ENCODE assay signal across 25 cellular contexts in genomic region chr9:98175013-98175679, GRCh38. TPM values are rescaled to one million over a fixed set of nuclear protein-coding genes. Genes with fewer than 3 reads are reported as not detected.
DNase-seq lines count a peak whose midpoint lies in the region; ATAC-seq, FAIRE-seq and TF ChIP-seq lines count a peak whose summit lies in the region.
"Had no signal": no experiment of that assay in that cellular context is flagged by ENCODE, and none has a peak within 500 bp of the region (broad histone marks: within the 10 kb centered on the region; RNA-seq: fewer than 3 reads in every experiment).

No MANE protein-coding gene starts in this region.

- 75% methylated on average over 7 of the region's 7 CpGs for WGBS in hepatocyte (ENCODE audit: low lambda C conversion rate, missing lambda C conversion rate)

- no peak overlapping the region for H2AFZ ChIP-seq in hepatocyte

- H3K4me3 ChIP-seq in HEK293 (ENCODE audit: low read depth, low read length) = no peak overlapping the region
- H3K4me3 ChIP-seq in hepatocyte = no peak overlapping the region
- no peak overlapping the region for H3K4me3 ChIP-seq in kidney (ENCODE audit: low read length in 2 of 2)
- H3K4me3 ChIP-seq: lower lobe of right lung, SJCRH30, testis had no signal

- no peak for TF ChIP-seq CTCF in HEK293 (tag by site-specific recombination; IDR thresholded peaks at IDR 0.05)
- TF ChIP-seq CTCF in RWPE1 (conservative IDR thresholded peaks at IDR 0.05; ENCODE audit: low read depth) = no peak
- no peak for TF ChIP-seq CTCF in hepatocyte (IDR thresholded peaks at IDR 0.05; ENCODE audit: poor library complexity)
- TF ChIP-seq CTCF in kidney (IDR thresholded peaks at IDR 0.05; ENCODE audit: borderline replicate concordance, extremely low read depth, insufficient read depth) = no peak

- H3K9me2 ChIP-seq in hepatocyte (replicated peaks; ENCODE audit: insufficient read depth) = no peaks in the 10 kb centered on the region

- CTCF ChIA-PET in HEK293 (lab: Yijun Ruan, JAX) (interaction anchor here (0.7 kb wide), 1 partner anchor 1165 kb away, joined by 3 read pairs; no protein-coding TSS in a partner anchor), RWPE1 (lab: Yijun Ruan, JAX) (interaction anchor here (0.7 kb wide), 1 partner anchor 32 kb away, joined by 3 read pairs; no protein-coding TSS in a partner anchor)

- no peak overlapping the region for H3K27ac ChIP-seq in HEK293 (ENCODE audit: extremely low read depth, low read depth, low read length)
- peak overlapping the region; percentile 66 for H3K27ac ChIP-seq in RWPE1
- H3K27ac ChIP-seq in hepatocyte = peak overlapping the region; percentile 20
- no peak overlapping the region for H3K27ac ChIP-seq in kidney (ENCODE audit: low read depth in 2 of 2, low read length in 2 of 2)
- H3K27ac ChIP-seq: lower lobe of right lung, SJCRH30 had no signal

- H3K9ac ChIP-seq in kidney (ENCODE audit: low read length in 2 of 2) = no peak overlapping the region

- H3K9me3 ChIP-seq in HEK293 (ENCODE audit: control insufficient read depth, insufficient read depth, low read depth, low read length) = no peaks in the 10 kb centered on the region
- H3K9me3 ChIP-seq in hepatocyte (ENCODE audit: low read depth) = no peaks in the 10 kb centered on the region
- H3K9me3 ChIP-seq in kidney (ENCODE audit: control insufficient read depth in 1 of 2, low read length in 2 of 2) = no peaks in the 10 kb centered on the region
- H3K9me3 ChIP-seq: lower lobe of right lung, SJCRH30, testis had no signal

- peaks cover 48% of the 10 kb centered on the region for H3K79me2 ChIP-seq in hepatocyte

- POLR2A ChIA-PET in HEK293 (lab: Yijun Ruan, JAX) = no interaction called here
- POLR2A ChIA-PET in RWPE1 (lab: Yijun Ruan, JAX; ENCODE audit: low non-redundant PET) = no interaction called here

- H3K36me3 ChIP-seq in HEK293 (ENCODE audit: control insufficient read depth in 2 of 2, insufficient read depth in 1 of 2, low read length in 2 of 2) (no peaks in the 10 kb centered on the region), hepatocyte (replicated peaks; ENCODE audit: insufficient read depth, low read depth) (no peaks in the 10 kb centered on the region), kidney (ENCODE audit: control insufficient read depth in 1 of 2, insufficient read depth in 2 of 2, low read length in 2 of 2) (no peaks in the 10 kb centered on the region)
- H3K36me3 ChIP-seq: lower lobe of right lung, SJCRH30 had no signal

- DNase-seq in RWPE1 (ENCODE audit: low spot score) = no peak
- no peak for DNase-seq in hepatocyte (ENCODE audit: low spot score)
- DNase-seq in sciatic nerve (ENCODE audit: low spot score) = peak; percentile 21
- DNase-seq in Right ventricle myocardium inferior (ENCODE audit: missing footprints) = no peak
- no peak for DNase-seq in mucosa of gallbladder (ENCODE audit: low spot score)
- DNase-seq in kidney = no peak
- DNase-seq: activated CD4-positive, alpha-beta memory T cell treated with anti-CD3 and anti-CD28 coated beads for 36 hours; activated CD4-positive, CD25-positive, alpha-beta regulatory T cell; activated CD8-positive, alpha-beta memory T cell treated with anti-CD3 and anti-CD28 coated beads, Interleukin-2, amount 50 U/mL, for 48 hours; central memory CD4-positive, alpha-beta T cell; HCEC 1CT; lower lobe of right lung; NCI-H1694; NCI-H510A treated with DMSO at 0.1 percent for 48 hours; retina; SJCRH30; stimulated activated CD4-positive, alpha-beta T cell treated with anti-CD3 and anti-CD28 coated beads, Interleukin-4, amount 100 ng/mL, for 1 hour; stimulated activated naive B cell treated with anti-CD40 and anti-IgM and Interleukin-4, amounts not matched to agents 10 μg/mL and 1 μg/mL and 100 μg/mL, for 72 hours; testis had no signal

- no peak for FAIRE-seq in kidney (lab: Jason Lieb, UNC)
- FAIRE-seq: D721Med, endothelial cell of umbilical vein, GM12891, keratinocyte had no signal

- H3K27me3 ChIP-seq in hepatocyte = no peaks in the 10 kb centered on the region
- H3K27me3 ChIP-seq: testis had no signal

- no peak overlapping the region for H3K4me2 ChIP-seq in hepatocyte

- H4K20me1 ChIP-seq in hepatocyte (ENCODE audit: insufficient read depth, poor library complexity, severe bottlenecking) = no peaks in the 10 kb centered on the region

- peaks cover 6% of the 10 kb centered on the region; the same call in 1 of the 2 replicates for H3K4me1 ChIP-seq in HEK293 (ENCODE audit: control insufficient read depth, insufficient read depth, low read length)
- H3K4me1 ChIP-seq in hepatocyte (ENCODE audit: insufficient read depth) = peaks cover 14% of the 10 kb centered on the region
- no peaks in the 10 kb centered on the region for H3K4me1 ChIP-seq in kidney (ENCODE audit: control insufficient read depth in 1 of 2, insufficient read depth in 1 of 2, low read depth in 1 of 2, low read length in 2 of 2)

- intact Hi-C loops in sciatic nerve (cut with DNase I) (no loop called here), Right ventricle myocardium inferior (cut with DNase I) (no loop called here), kidney (cut with DNase I) (no loop called here)

- ATAC-seq in sciatic nerve (no peak), Right ventricle myocardium inferior (no peak)
- ATAC-seq: lower lobe of right lung; Panc1; stimulated activated naive B cell treated with anti-CD40 and anti-IgM and Interleukin-4, amounts not matched to agents 10 μg/mL and 1 μg/mL and 100 μg/mL, for 72 hours had no signal

TF ChIP-seq in HEK293, 187 proteins besides CTCF, POLR2A, EP300 and RAD21:
- peak; percentile 80 for TF ChIP-seq ZIC2 (tag by site-specific recombination; IDR thresholded peaks at IDR 0.05)
- TF ChIP-seq ZNF747 (tag by site-specific recombination; IDR thresholded peaks at IDR 0.05) = no peak
- TF ChIP-seq ZNF341 (tag by site-specific recombination; IDR thresholded peaks at IDR 0.05; ENCODE audit: low read depth) = peak; percentile 67
- TF ChIP-seq IKZF3 (tag by site-specific recombination; IDR thresholded peaks at IDR 0.05) = no peak
- TF ChIP-seq ZNF664 (tag by site-specific recombination; IDR thresholded peaks at IDR 0.05) = no peak

RNA-seq across cellular contexts. Expression of gene CORO2A, which starts 17.3 kb away (rescaled TPM):
- total RNA-seq in hepatocyte (24.6 and 27.1 TPM in 2 replicates), sciatic nerve (3.7 TPM), Right ventricle myocardium inferior (0.60 TPM), mucosa of gallbladder (129 TPM), kidney (5.3 TPM)
- polyA plus RNA-seq in hepatocyte (11.7 and 12.8 TPM in 2 replicates), kidney (ENCODE audit: insufficient read depth, low read depth, low replicate concordance) (0.90 TPM)

RNA-seq across cellular contexts. Expression of gene TRIM14, which starts 56.1 kb away (rescaled TPM):
- total RNA-seq in hepatocyte = 10.0 and 12.2 TPM in 2 replicates
- polyA plus RNA-seq in hepatocyte = 7.4 and 8.1 TPM in 2 replicates
- total RNA-seq in sciatic nerve = 12.6 TPM
- total RNA-seq in Right ventricle myocardium inferior = 5.1 TPM
- total RNA-seq in mucosa of gallbladder = 44.4 TPM
- 26.3 TPM for total RNA-seq in kidney
- 11.3 TPM for polyA plus RNA-seq in kidney (ENCODE audit: insufficient read depth, low read depth, low replicate concordance)

Comparison
In these comparisons a context has a peak if more than half of its experiments do, and no peak if none do; other contexts are left out.
1. H3K27ac ChIP-seq: peak in RWPE1 (single experiment) and hepatocyte (single experiment); none in HEK293 (single experiment) and kidney (0 of 2).